In genomic region chr18:1521588-1522248, GRCh38 we compare ENCODE assay signal across 7 cellular contexts.
DNase-seq lines count a peak whose midpoint lies in the region; ATAC-seq, FAIRE-seq and TF ChIP-seq lines count a peak whose summit lies in the region.
"Not testable (repeated sequence)": the region's sequence is repeated elsewhere in the genome, so short reads cannot be mapped to it uniquely, and the experiment has no call there.

No MANE protein-coding gene starts in this region.

- peak; percentile 56 for DNase-seq in DMS53 treated with DMSO at 0.1 percent for 48 hours (lab: John Stamatoyannopoulos, UW; ENCODE audit: unreplicated experiment)
- DNase-seq in PC-3; K562 (ENCODE audit: extremely low read depth in 1 of 4, low spot score in 3 of 4); mesothelial cell of epicardium (ENCODE audit: low spot score in 2 of 2, unreplicated experiment in 2 of 2); type B pancreatic cell (ENCODE audit: extremely low spot score, unreplicated experiment): not testable (repeated sequence)

- POLR2A ChIA-PET in PC-3 (lab: Charles Lee; ENCODE audit: unreplicated experiment): not testable (repeated sequence)
- POLR2A ChIA-PET in K562 (lab: Yijun Ruan, JAX): interaction anchor here (0.7 to 1.2 kb wide), 3 partner anchors 22 to 1447 kb away, joined by 3 read pairs; no protein-coding TSS in a partner anchor

- H3F3A ChIP-seq in PC-3 (ENCODE audit: low read length, unreplicated experiment): not testable (repeated sequence)

- H3K36me3 ChIP-seq in HUES6 (ENCODE audit: control insufficient read depth, insufficient read depth, low read length); PC-3 (ENCODE audit: low read depth, low read length); K562 (ENCODE audit: control insufficient read depth, insufficient read depth, low read length): not testable (repeated sequence)

- H3K27ac ChIP-seq in 22Rv1: peak overlapping the region; percentile 60; the same call in 1 of the 2 replicates
- H3K27ac ChIP-seq in HUES6 (ENCODE audit: low read depth, low read length); PC-3 (ENCODE audit: low read length): not testable (repeated sequence)
- H3K27ac ChIP-seq in K562 (ENCODE audit: extremely low read depth, low read depth, low read length): peak overlapping the region; percentile 1; the same call in 2 of the 3 replicates

- peak overlapping the region; percentile 47; the same call in 1 of the 2 replicates for H3K4me3 ChIP-seq in HUES6 (ENCODE audit: low read depth, low read length)
- peak overlapping the region; percentile 49 for H3K4me3 ChIP-seq in PC-3 (ENCODE audit: low read length)
- H3K4me3 ChIP-seq in K562: peak overlapping the region; percentile 43

- not testable (repeated sequence) for TF ChIP-seq CTCF in 22Rv1 (IDR thresholded peaks at IDR 0.05); PC-3 (conservative IDR thresholded peaks at IDR 0.05; ENCODE audit: low read depth, low read length); K562 (IDR thresholded peaks at IDR 0.05 in 2 of 3, conservative IDR thresholded peaks at IDR 0.05 in 1 of 3; ENCODE audit: insufficient read depth in 2 of 3, low read depth in 1 of 3, low read length in 3 of 3); mesothelial cell of epicardium (IDR thresholded peaks at IDR 0.05; ENCODE audit: unreplicated experiment); type B pancreatic cell (conservative IDR thresholded peaks at IDR 0.05)

- H3K4me1 ChIP-seq in HUES6 (ENCODE audit: control insufficient read depth, insufficient read depth, low read length); PC-3 (ENCODE audit: insufficient read depth, low read length); K562 (replicated peaks in 1 of 2; ENCODE audit: control insufficient read depth in 2 of 2, insufficient read depth in 2 of 2, low read length in 2 of 2): not testable (repeated sequence)

- not testable (repeated sequence) for H3K9ac ChIP-seq in HUES6 (ENCODE audit: low read length); PC-3 (ENCODE audit: low read length)
- H3K9ac ChIP-seq in K562 (ENCODE audit: insufficient read depth in 1 of 2, low read depth in 2 of 2, low read length in 2 of 2): peak overlapping the region; percentile 40 to 83

- H3K27me3 ChIP-seq in HUES6 (ENCODE audit: control insufficient read depth, insufficient read depth, low read length); PC-3 (ENCODE audit: low read length); K562 (ENCODE audit: control insufficient read depth in 2 of 2, insufficient read depth in 2 of 2, low read length in 2 of 2): not testable (repeated sequence)

- H2AFZ ChIP-seq in PC-3 (ENCODE audit: low read length) (peak overlapping the region; percentile 85), K562 (ENCODE audit: low read depth, low read length) (peak overlapping the region; percentile 81)

- not testable (repeated sequence) for H3K27ac Mint-ChIP-seq in mesothelial cell of epicardium
- H3K27ac Mint-ChIP-seq in type B pancreatic cell: peak overlapping the region; percentile 43

- not testable (repeated sequence) for H3K36me3 Mint-ChIP-seq in mesothelial cell of epicardium, type B pancreatic cell

- FAIRE-seq in K562 (lab: Jason Lieb, UNC): not testable (repeated sequence)

- ATAC-seq in PC-3: peak; percentile 42; the same call in 1 of the 2 replicates
- ATAC-seq in K562: peak; percentile 69

- in situ Hi-C loops in K562 (cut with MboI): not testable (repeated sequence)

- TF ChIP-seq RAD21 in K562 (CRISPR knock-in tag; conservative IDR thresholded peaks at IDR 0.05 in 1 of 2, IDR thresholded peaks at IDR 0.05 in 1 of 2): not testable (repeated sequence)

- BruUV-seq in PC-3 (replicated peaks; lab: Mats Ljungman, UMichigan) (TSS peak; percentile 68), K562 (replicated peaks; lab: Mats Ljungman, UMichigan) (TSS peak; percentile 13)

- not testable (repeated sequence) for H3K9me2 ChIP-seq in PC-3 (replicated peaks; ENCODE audit: low read length)

- 5% methylated on average over 28 of the region's 30 CpGs for WGBS in K562 (ENCODE audit: insufficient coverage, low coverage, missing lambda C conversion rate)

- not testable (repeated sequence) for TF ChIP-seq POLR2A in K562 (conservative IDR thresholded peaks at IDR 0.05)

- H3K4me2 ChIP-seq in PC-3 (ENCODE audit: low read length): peak overlapping the region; percentile 63
- peak overlapping the region; percentile 72 for H3K4me2 ChIP-seq in K562 (ENCODE audit: insufficient read depth, low read length)

- H3K79me2 ChIP-seq in PC-3 (ENCODE audit: low read length); K562 (ENCODE audit: control insufficient read depth, insufficient read depth, low read length): not testable (repeated sequence)

- not testable (repeated sequence) for H3K27me3 Mint-ChIP-seq in mesothelial cell of epicardium (ENCODE audit: low read depth); type B pancreatic cell

- H3K9me3 ChIP-seq in HUES6 (ENCODE audit: control insufficient read depth, insufficient read depth, low read depth, low read length); PC-3 (ENCODE audit: low read length); K562 (replicated peaks; ENCODE audit: control insufficient read depth, insufficient read depth, low read depth, low read length): not testable (repeated sequence)

- not testable (repeated sequence) for H4K20me1 ChIP-seq in PC-3 (ENCODE audit: low read length); K562 (replicated peaks; ENCODE audit: control insufficient read depth, insufficient read depth, low read length)

- not testable (repeated sequence) for H3K9me1 ChIP-seq in K562 (ENCODE audit: control insufficient read depth, insufficient read depth, low read length)

- not testable (repeated sequence) for H3K4me1 Mint-ChIP-seq in mesothelial cell of epicardium; type B pancreatic cell (ENCODE audit: unreplicated experiment)

- intact Hi-C loops in PC-3 (cut with micrococcal nuclease); K562 (cut with micrococcal nuclease): not testable (repeated sequence)

- peak overlapping the region; percentile 34 for H3K4me3 Mint-ChIP-seq in mesothelial cell of epicardium
- peak overlapping the region; percentile 78 for H3K4me3 Mint-ChIP-seq in type B pancreatic cell

- TF ChIP-seq EP300 in K562 (IDR thresholded peaks at IDR 0.05; ENCODE audit: low read length): not testable (repeated sequence)

- CTCF ChIA-PET in PC-3 (lab: Charles Lee); K562 (lab: Yijun Ruan, JAX; ENCODE audit: low intra/inter-chr PET ratio): not testable (repeated sequence)

- not testable (repeated sequence) for H3K9me3 Mint-ChIP-seq in mesothelial cell of epicardium, type B pancreatic cell

TF ChIP-seq in K562, 482 proteins besides CTCF, POLR2A, EP300 and RAD21 (continues in another document):
- TF ChIP-seq EP400 (IDR thresholded peaks at IDR 0.05) (peak; percentile 42; the same call in 1 of the 2 replicates), FOXK2 (conservative IDR thresholded peaks at IDR 0.05 in 1 of 2, IDR thresholded peaks at IDR 0.05 in 1 of 2; ENCODE audit: low read depth in 2 of 2) (peak; percentile 81 to 83; a peak in 3 of 4 replicates), NFRKB (IDR thresholded peaks at IDR 0.05; ENCODE audit: low read depth) (peak; percentile 88), TAF7 (tag; IDR thresholded peaks at IDR 0.05) (peak; percentile 70; the same call in 1 of the 2 replicates), ZNF12 (CRISPR knock-in tag; IDR thresholded peaks at IDR 0.05) (0 out of 2 replicates have a peak, but pooled peaks have one; percentile 42), FOXA3 (CRISPR knock-in tag; conservative IDR thresholded peaks at IDR 0.05 in 1 of 2, IDR thresholded peaks at IDR 0.05 in 1 of 2) (peak in 1 of 2 experiments; percentile 77; a peak in 2 of 4 replicates), VEZF1 (CRISPR knock-in tag; IDR thresholded peaks at IDR 0.05) (peak; percentile 29), NRF1 (conservative IDR thresholded peaks at IDR 0.05 in 1 of 2, IDR thresholded peaks at IDR 0.05 in 1 of 2) (peak in 1 of 2 experiments; percentile 15; a peak in 2 of 4 replicates), MYC (CRISPR knock-in tag; IDR thresholded peaks at IDR 0.05; ENCODE audit: borderline replicate concordance, low read depth) (0 out of 2 replicates have a peak, but pooled peaks have one; percentile 24), POLR2H (tag; IDR thresholded peaks at IDR 0.05; ENCODE audit: low read depth) (0 out of 2 replicates have a peak, but pooled peaks have one; percentile 19)
- not testable (repeated sequence) for TF ChIP-seq MYC (IDR thresholded peaks at IDR 0.05; ENCODE audit: low read depth, low read length)
